Comparison of ENCODE assay signal across 17 cellular contexts in the genomic region with DNA sequence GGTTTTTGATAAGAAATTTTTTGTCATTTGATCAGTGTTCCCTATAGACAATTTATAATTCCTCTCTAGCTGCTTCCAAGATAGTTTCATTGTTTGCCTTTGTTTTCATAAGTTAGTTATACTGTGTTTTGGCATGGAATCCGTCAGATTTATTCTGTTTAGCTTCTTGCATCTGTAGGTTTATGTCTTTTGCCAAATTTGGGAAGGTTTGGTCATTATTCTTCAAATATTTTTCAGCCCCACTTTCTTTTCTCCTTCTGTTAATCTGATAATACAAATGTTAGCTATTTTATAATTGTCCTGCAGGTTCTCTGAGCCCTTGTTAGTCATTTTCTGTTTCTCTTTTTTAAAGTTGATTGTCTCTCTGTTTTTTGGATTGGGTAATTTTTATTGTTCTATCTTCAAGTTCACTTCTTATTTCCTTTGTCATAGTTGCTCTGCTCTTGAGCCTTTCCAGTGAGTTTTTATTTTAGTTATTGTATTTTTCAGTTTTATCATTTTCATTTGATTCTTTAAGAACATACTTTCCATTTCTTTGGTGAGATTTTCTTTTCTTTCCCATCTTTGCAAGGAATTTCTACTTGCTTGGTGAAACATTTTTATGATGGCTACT. TPM values are rescaled to one million over a fixed set of nuclear protein-coding genes. Genes with fewer than 3 reads are reported as not detected.
A peak's percentile ranks its signal among the peaks of the same experiment; 100 is the strongest.
DNase-seq lines count a peak whose midpoint lies in the region; ATAC-seq and TF ChIP-seq lines count a peak whose summit lies in the region.
"Had no signal": no experiment of that assay in that cellular context is flagged by ENCODE, and none has a peak within 500 bp of the region (broad histone marks: within the 10 kb centered on the region; RNA-seq: fewer than 3 reads in every experiment).

No MANE protein-coding gene starts in this region.

- no peak overlapping the region for H3K9ac ChIP-seq in Loucy (ENCODE audit: low read depth, low read length, poor library complexity, severe bottlenecking)

- H2AFZ ChIP-seq in Loucy (ENCODE audit: low read length) = no peak overlapping the region

- H3K27ac Mint-ChIP-seq in activated CD4-positive, alpha-beta T cell treated with anti-CD3 and anti-CD28 coated beads, Interleukin-2, amount 10 ng/mL, durations not matched to agents 7 days and 5 days = peak overlapping the region; percentile 88
- no peak overlapping the region for H3K27ac Mint-ChIP-seq in activated T-helper 17 cell treated with anti-CD3 and anti-CD28 coated beads, Interleukin-2, amount 50 U/mL, for 72 hours
- H3K27ac Mint-ChIP-seq in natural killer cell treated with Interleukin-12 subunit alpha and Interleukin-12 subunit beta and Interleukin-15 and Interleukin-18, amount 100 ng/mL, for 72 hours = peak overlapping the region; percentile 89 to 95

- peaks cover 26% of the 10 kb centered on the region for H3K9me3 Mint-ChIP-seq in activated CD4-positive, alpha-beta T cell treated with anti-CD3 and anti-CD28 coated beads, Interleukin-2, amount 10 ng/mL, durations not matched to agents 7 days and 5 days
- no peaks in the 10 kb centered on the region for H3K9me3 Mint-ChIP-seq in activated T-helper 17 cell treated with anti-CD3 and anti-CD28 coated beads, Interleukin-2, amount 50 U/mL, for 72 hours
- peaks cover 14% of the 10 kb centered on the region for H3K9me3 Mint-ChIP-seq in natural killer cell treated with Interleukin-12 subunit alpha and Interleukin-12 subunit beta and Interleukin-15 and Interleukin-18, amount 100 ng/mL, for 72 hours

- ATAC-seq in activated T-helper 17 cell treated with anti-CD3 and anti-CD28 coated beads, Interleukin-2, amount 50 U/mL, for 72 hours (replicated peaks) = no peak
- no peak for ATAC-seq in natural killer cell treated with Interleukin-12 subunit alpha and Interleukin-12 subunit beta and Interleukin-15 and Interleukin-18, amount 100 ng/mL, for 72 hours
- ATAC-seq: gastroesophageal sphincter, left lobe of liver had no signal

- peaks cover 33% of the 10 kb centered on the region for H3K36me3 Mint-ChIP-seq in activated CD4-positive, alpha-beta T cell treated with anti-CD3 and anti-CD28 coated beads, Interleukin-2, amount 10 ng/mL, durations not matched to agents 7 days and 5 days (ENCODE audit: low read depth)
- no peaks in the 10 kb centered on the region for H3K36me3 Mint-ChIP-seq in activated T-helper 17 cell treated with anti-CD3 and anti-CD28 coated beads, Interleukin-2, amount 50 U/mL, for 72 hours (ENCODE audit: low read depth)
- H3K36me3 Mint-ChIP-seq in natural killer cell treated with Interleukin-12 subunit alpha and Interleukin-12 subunit beta and Interleukin-15 and Interleukin-18, amount 100 ng/mL, for 72 hours = peaks cover 12% of the 10 kb centered on the region
- H3K36me3 Mint-ChIP-seq: brain had no signal

- no peaks in the 10 kb centered on the region for H3K79me2 ChIP-seq in Loucy (ENCODE audit: insufficient read depth, low read length)

- peak overlapping the region; percentile 83 for H3K4me2 ChIP-seq in Loucy (ENCODE audit: low read depth, low read length, poor library complexity, severe bottlenecking)

- DNase-seq in activated CD4-positive, alpha-beta T cell treated with anti-CD3 and anti-CD28 coated beads, Interleukin-2, amount 10 ng/mL, durations not matched to agents 7 days and 5 days = no peak
- DNase-seq in activated CD4-positive, alpha-beta T cell treated with anti-CD3 and anti-CD28 coated beads, Interleukin-2, amount 50 U/mL, for 4 hours = no peak
- DNase-seq in natural killer cell treated with Interleukin-12 subunit alpha and Interleukin-12 subunit beta and Interleukin-15 and Interleukin-18, amount 100 ng/mL, for 72 hours (ENCODE audit: low spot score) = no peak
- DNase-seq in kidney glomerular epithelial cell (lab: John Stamatoyannopoulos, UW) = no peak
- DNase-seq in AML-193 (lab: John Stamatoyannopoulos, UW) = no peak
- DNase-seq in D341Med (ENCODE audit: low spot score) = no peak
- DNase-seq: activated gamma-delta T cell, NCI-H2081, NCI-H510A treated with DMSO at 0.1 percent for 48 hours had no signal

- peaks cover 21% of the 10 kb centered on the region for H3F3A ChIP-seq in Loucy (ENCODE audit: low read depth)

- no peak overlapping the region for H3K4me3 Mint-ChIP-seq in activated CD4-positive, alpha-beta T cell treated with anti-CD3 and anti-CD28 coated beads, Interleukin-2, amount 10 ng/mL, durations not matched to agents 7 days and 5 days
- peak overlapping the region; percentile 76 for H3K4me3 Mint-ChIP-seq in activated T-helper 17 cell treated with anti-CD3 and anti-CD28 coated beads, Interleukin-2, amount 50 U/mL, for 72 hours
- peak overlapping the region; percentile 88 for H3K4me3 Mint-ChIP-seq in natural killer cell treated with Interleukin-12 subunit alpha and Interleukin-12 subunit beta and Interleukin-15 and Interleukin-18, amount 100 ng/mL, for 72 hours
- H3K4me3 Mint-ChIP-seq: brain; dendritic cell treated with granulocyte-macrophage colony-stimulating factor and Interleukin-4, amounts not matched to agents 40 ng/mL and 50 ng/mL, for 4 days had no signal

- H3K4me1 Mint-ChIP-seq in activated CD4-positive, alpha-beta T cell treated with anti-CD3 and anti-CD28 coated beads, Interleukin-2, amount 10 ng/mL, durations not matched to agents 7 days and 5 days = peaks cover 83% of the 10 kb centered on the region
- H3K4me1 Mint-ChIP-seq in activated T-helper 17 cell treated with anti-CD3 and anti-CD28 coated beads, Interleukin-2, amount 50 U/mL, for 72 hours = peaks cover 61% of the 10 kb centered on the region
- peaks cover 73 to 78% of the 10 kb centered on the region in 2 donors for H3K4me1 Mint-ChIP-seq in natural killer cell treated with Interleukin-12 subunit alpha and Interleukin-12 subunit beta and Interleukin-15 and Interleukin-18, amount 100 ng/mL, for 72 hours (ENCODE audit: low read depth in 2 of 2)

- 0 out of 2 replicates have a peak, but pooled peaks cover 8% of the 10 kb centered on the region for H3K9me3 ChIP-seq in Loucy (ENCODE audit: insufficient read depth, low read depth, low read length)
- H3K9me3 ChIP-seq: SJSA1 had no signal

- POLR2A ChIA-PET in activated CD4-positive, alpha-beta T cell treated with anti-CD3 and anti-CD28 coated beads, Interleukin-2, amount 10 ng/mL, durations not matched to agents 7 days and 5 days (lab: Charles Lee) = no interaction called here

- TF ChIP-seq CTCF in Loucy (conservative IDR thresholded peaks at IDR 0.05; ENCODE audit: low read length) = no peak

- H3K4me1 ChIP-seq in Loucy (ENCODE audit: insufficient read depth, low read length, poor library complexity, severe bottlenecking) = peaks cover 42% of the 10 kb centered on the region
- H3K4me1 ChIP-seq: gastroesophageal sphincter, right atrium auricular region, SJSA1 had no signal

- H3K9me2 ChIP-seq in Loucy (replicated peaks; ENCODE audit: low read depth, low read length) = no peaks in the 10 kb centered on the region

- CTCF ChIA-PET in activated CD4-positive, alpha-beta T cell treated with anti-CD3 and anti-CD28 coated beads, Interleukin-2, amount 10 ng/mL, durations not matched to agents 7 days and 5 days (lab: Charles Lee) = interaction anchor here (0.6 kb wide), 1 partner anchor 8 kb away, joined by 6 read pairs; no protein-coding TSS in a partner anchor

- no peaks in the 10 kb centered on the region for H4K20me1 ChIP-seq in Loucy (ENCODE audit: insufficient read depth, low read length, poor library complexity, severe bottlenecking)

- H3K27me3 Mint-ChIP-seq in activated CD4-positive, alpha-beta T cell treated with anti-CD3 and anti-CD28 coated beads, Interleukin-2, amount 10 ng/mL, durations not matched to agents 7 days and 5 days = no peaks in the 10 kb centered on the region
- H3K27me3 Mint-ChIP-seq in activated T-helper 17 cell treated with anti-CD3 and anti-CD28 coated beads, Interleukin-2, amount 50 U/mL, for 72 hours = no peaks in the 10 kb centered on the region
- no peaks in the 10 kb centered on the region for H3K27me3 Mint-ChIP-seq in natural killer cell treated with Interleukin-12 subunit alpha and Interleukin-12 subunit beta and Interleukin-15 and Interleukin-18, amount 100 ng/mL, for 72 hours

- H3K27me3 ChIP-seq in Loucy (ENCODE audit: insufficient read depth, low read length, poor library complexity, severe bottlenecking) = peaks cover 14% of the 10 kb centered on the region
- H3K27me3 ChIP-seq: right atrium auricular region had no signal

- H3K36me3 ChIP-seq in Loucy (ENCODE audit: insufficient read depth, low read length) = no peaks in the 10 kb centered on the region
- H3K36me3 ChIP-seq: gastroesophageal sphincter, right atrium auricular region, SJSA1 had no signal

- no peak overlapping the region for H3K4me3 ChIP-seq in Loucy (ENCODE audit: low read length, poor library complexity, severe bottlenecking)
- H3K4me3 ChIP-seq: gastroesophageal sphincter, right atrium auricular region, SJSA1 had no signal

RNA-seq across cellular contexts. Expression of gene FCGBP, which starts 5.9 kb away (rescaled TPM):
- 1 to 10 TPM; 7.1 TPM for total RNA-seq in activated CD4-positive, alpha-beta T cell treated with anti-CD3 and anti-CD28 coated beads, Interleukin-2, amount 10 ng/mL, durations not matched to agents 7 days and 5 days
- 10 to 100 TPM in 1 of 2 donors, 1 to 10 TPM in 1; 2.1 to 11.3 TPM for total RNA-seq in activated T-helper 17 cell treated with anti-CD3 and anti-CD28 coated beads, Interleukin-2, amount 50 U/mL, for 72 hours
- 1 to 10 TPM; 3.4 to 6.6 TPM for total RNA-seq in natural killer cell treated with Interleukin-12 subunit alpha and Interleukin-12 subunit beta and Interleukin-15 and Interleukin-18, amount 100 ng/mL, for 72 hours

RNA-seq across cellular contexts. Expression of gene PSMC4, which starts 30.6 kb away (rescaled TPM):
- total RNA-seq in activated CD4-positive, alpha-beta T cell treated with anti-CD3 and anti-CD28 coated beads, Interleukin-2, amount 10 ng/mL, durations not matched to agents 7 days and 5 days = 100 to 1,000 TPM; 108 to 122 TPM
- 100 to 1,000 TPM in 1 of 2 donors, 10 to 100 TPM in 1; 66.4 to 121 TPM for total RNA-seq in activated T-helper 17 cell treated with anti-CD3 and anti-CD28 coated beads, Interleukin-2, amount 50 U/mL, for 72 hours
- 100 to 1,000 TPM; 163 to 165 TPM for total RNA-seq in natural killer cell treated with Interleukin-12 subunit alpha and Interleukin-12 subunit beta and Interleukin-15 and Interleukin-18, amount 100 ng/mL, for 72 hours

RNA-seq across cellular contexts. Expression of gene ZNF546, which starts 56.5 kb away (rescaled TPM):
- 1 to 10 TPM; 6.1 to 8.9 TPM for total RNA-seq in activated CD4-positive, alpha-beta T cell treated with anti-CD3 and anti-CD28 coated beads, Interleukin-2, amount 10 ng/mL, durations not matched to agents 7 days and 5 days
- 10 to 100 TPM in 1 of 2 donors, 1 to 10 TPM in 1; 5.8 to 10.2 TPM for total RNA-seq in activated T-helper 17 cell treated with anti-CD3 and anti-CD28 coated beads, Interleukin-2, amount 50 U/mL, for 72 hours
- total RNA-seq in natural killer cell treated with Interleukin-12 subunit alpha and Interleukin-12 subunit beta and Interleukin-15 and Interleukin-18, amount 100 ng/mL, for 72 hours = 1 to 10 TPM; 3.7 to 7.4 TPM
